In the genomic region with DNA sequence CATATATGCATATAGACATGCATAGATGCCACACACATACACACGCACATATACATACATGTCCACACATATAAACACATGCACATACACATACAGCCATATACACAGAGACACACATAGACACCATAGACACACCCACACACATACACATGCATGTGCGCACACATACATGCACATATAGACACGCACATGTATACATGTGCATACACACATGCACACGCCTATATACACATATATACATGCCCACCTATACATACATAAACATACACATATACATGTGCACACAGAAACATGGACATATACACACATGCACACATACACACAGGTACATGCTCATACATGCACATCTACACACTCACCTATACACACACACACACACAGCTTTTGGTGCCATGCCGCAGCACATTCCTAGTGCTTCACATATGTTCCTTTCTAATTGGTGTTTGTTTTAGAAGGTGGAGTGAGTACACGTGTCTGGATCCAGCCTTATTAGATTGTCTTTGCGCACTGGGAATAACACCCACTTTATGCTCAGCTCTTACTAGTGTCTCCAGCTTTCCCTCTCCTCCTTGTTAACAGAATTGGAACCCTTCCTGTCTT, we compare ENCODE assay signal across 15 cellular contexts.
DNase-seq lines count a peak whose midpoint lies in the region; TF ChIP-seq lines count a peak whose summit lies in the region.
"Had no signal": no experiment of that assay in that cellular context is flagged by ENCODE, and none has a peak within 500 bp of the region (broad histone marks: within the 10 kb centered on the region; RNA-seq: fewer than 3 reads in every experiment).

No MANE protein-coding gene starts in this region.

- H3K36me3 ChIP-seq in KOPT-K1 (ENCODE audit: insufficient read depth, low read length) (peaks cover 56% of the 10 kb centered on the region), skeletal muscle tissue (ENCODE audit: control insufficient read depth in 3 of 3, insufficient read depth in 3 of 3, low read length in 3 of 3) (peaks cover 0 to 4% (median 2%) of the 10 kb centered on the region in 3 donors), Peyer's patch (no peaks in the 10 kb centered on the region)

- peak overlapping the region; percentile 85 for H3K27ac Mint-ChIP-seq in activated naive CD4-positive, alpha-beta T cell treated with anti-CD3 and anti-CD28 coated beads for 36 hours
- H3K27ac Mint-ChIP-seq in brain = peak overlapping the region in 4 of 5 experiments; percentile 4 to 85 (median 38)
- H3K27ac Mint-ChIP-seq: stimulated activated memory B cell treated with anti-CD40 and anti-IgM and Interleukin-4, amounts not matched to agents 10 μg/mL and 1 μg/mL and 100 μg/mL, for 72 hours had no signal

- peaks cover 18% of the 10 kb centered on the region for H3K36me3 Mint-ChIP-seq in activated naive CD4-positive, alpha-beta T cell treated with anti-CD3 and anti-CD28 coated beads for 36 hours (ENCODE audit: low read depth)
- peaks cover 43% of the 10 kb centered on the region for H3K36me3 Mint-ChIP-seq in brain

- H3K4me1 ChIP-seq in skeletal muscle tissue (ENCODE audit: control insufficient read depth in 3 of 3, insufficient read depth in 3 of 3, low read length in 3 of 3) (peaks cover 14 to 44% (median 25%) of the 10 kb centered on the region in 3 donors), Peyer's patch (no peaks in the 10 kb centered on the region)

- H3K27ac ChIP-seq in KOPT-K1 (ENCODE audit: low read depth, low read length, poor library complexity, severe bottlenecking) = peak overlapping the region; percentile 74
- peak overlapping the region; percentile 85 for H3K27ac ChIP-seq in skeletal muscle tissue (ENCODE audit: low read depth, low read length)
- no peak overlapping the region for H3K27ac ChIP-seq in Peyer's patch

- no peak for TF ChIP-seq POLR2A in Peyer's patch (IDR thresholded peaks at IDR 0.05)

- H3K4me3 ChIP-seq in skeletal muscle tissue (ENCODE audit: low read length in 3 of 3) = peak overlapping the region in 1 of 3 donors; percentile 45
- no peak overlapping the region for H3K4me3 ChIP-seq in Peyer's patch

- CTCF ChIA-PET in activated naive CD4-positive, alpha-beta T cell treated with anti-CD3 and anti-CD28 coated beads for 36 hours (lab: Charles Lee) = interaction anchor here (0.5 to 0.9 kb wide), 2 partner anchors 70 to 167 kb away, joined by 3 read pairs; no protein-coding TSS in a partner anchor

- peak overlapping the region in 2 of 3 donors; percentile 46 to 77 for H3K9ac ChIP-seq in skeletal muscle tissue (ENCODE audit: low read depth in 1 of 3, low read length in 3 of 3)

- peak overlapping the region; percentile 55 for H3K4me3 Mint-ChIP-seq in activated naive CD4-positive, alpha-beta T cell treated with anti-CD3 and anti-CD28 coated beads for 36 hours
- H3K4me3 Mint-ChIP-seq in brain = no peak overlapping the region
- H3K4me3 Mint-ChIP-seq: effector memory CD8-positive, alpha-beta T cell; stimulated activated memory B cell treated with anti-CD40 and anti-IgM and Interleukin-4, amounts not matched to agents 10 μg/mL and 1 μg/mL and 100 μg/mL, for 72 hours had no signal

- H3K27me3 Mint-ChIP-seq in activated naive CD4-positive, alpha-beta T cell treated with anti-CD3 and anti-CD28 coated beads for 36 hours (ENCODE audit: low read depth) = no peaks in the 10 kb centered on the region
- H3K27me3 Mint-ChIP-seq in brain = no peaks in the 10 kb centered on the region
- H3K27me3 Mint-ChIP-seq: effector memory CD8-positive, alpha-beta T cell; stimulated activated memory B cell treated with anti-CD40 and anti-IgM and Interleukin-4, amounts not matched to agents 10 μg/mL and 1 μg/mL and 100 μg/mL, for 72 hours had no signal

- TF ChIP-seq CTCF in brain (conservative IDR thresholded peaks at IDR 0.05) = no peak
- no peak for TF ChIP-seq CTCF in GM20000 (IDR thresholded peaks at IDR 0.05; ENCODE audit: extremely low read depth, missing control alignments)
- no peak for TF ChIP-seq CTCF in Peyer's patch (IDR thresholded peaks at IDR 0.05)

- intact Hi-C loops in activated naive CD4-positive, alpha-beta T cell treated with anti-CD3 and anti-CD28 coated beads for 36 hours (cut with micrococcal nuclease) = loop anchor here (2.0 to 5.0 kb wide), 2 partner anchors 18 to 150 kb away; no protein-coding TSS in a partner anchor

- H3K9me3 ChIP-seq in KOPT-K1 (ENCODE audit: insufficient read depth, low read length, poor library complexity, severe bottlenecking) (peaks cover 14% of the 10 kb centered on the region), skeletal muscle tissue (ENCODE audit: control insufficient read depth in 3 of 3, low read length in 3 of 3) (no peaks in the 10 kb centered on the region), Peyer's patch (no peaks in the 10 kb centered on the region)

- H3K9me3 Mint-ChIP-seq in activated naive CD4-positive, alpha-beta T cell treated with anti-CD3 and anti-CD28 coated beads for 36 hours = peaks cover 3% of the 10 kb centered on the region
- H3K9me3 Mint-ChIP-seq in brain = peaks cover 0 to 17% (median 5%) of the 10 kb centered on the region in 5 experiments
- H3K9me3 Mint-ChIP-seq: effector memory CD8-positive, alpha-beta T cell; stimulated activated memory B cell treated with anti-CD40 and anti-IgM and Interleukin-4, amounts not matched to agents 10 μg/mL and 1 μg/mL and 100 μg/mL, for 72 hours had no signal

- no peak for DNase-seq in activated naive CD4-positive, alpha-beta T cell treated with anti-CD3 and anti-CD28 coated beads for 36 hours
- DNase-seq in activated naive CD4-positive, alpha-beta T cell treated with anti-CD3 and anti-CD28 coated beads, Interleukin-2, amount 50 U/mL, for 16 hours = no peak
- DNase-seq in globus pallidus (ENCODE audit: low spot score) (no peak), GM20000 (ENCODE audit: low spot score) (no peak), Peyer's patch (no peak)
- DNase-seq: activated CD4-positive, CD25-positive, alpha-beta regulatory T cell treated with anti-CD3 and anti-CD28 coated beads, Interleukin-2, amount 50 U/mL, for 72 hours; AML-193; DMS 273 treated with DMSO at 0.1 percent for 48 hours; effector memory CD8-positive, alpha-beta T cell; NCI-H524 treated with DMSO at 0.1 percent for 48 hours; RPMI8226 had no signal

- H3K4me1 Mint-ChIP-seq in activated naive CD4-positive, alpha-beta T cell treated with anti-CD3 and anti-CD28 coated beads for 36 hours (ENCODE audit: low read depth) = peaks cover 59% of the 10 kb centered on the region
- peaks cover 27% of the 10 kb centered on the region for H3K4me1 Mint-ChIP-seq in brain

- H3K27me3 ChIP-seq in skeletal muscle tissue (ENCODE audit: control insufficient read depth in 3 of 3, insufficient read depth in 3 of 3, low read length in 3 of 3) (no peaks in the 10 kb centered on the region), Peyer's patch (no peaks in the 10 kb centered on the region)

Comparison
In these comparisons a context has a peak if more than half of its experiments do, and no peak if none do; other contexts are left out.
1. H3K27ac ChIP-seq: peak in KOPT-K1 (single experiment) and skeletal muscle tissue (single experiment); none in Peyer's patch (0 of 4).